ENCODE assay signal across 8 cellular contexts in genomic region chr19:52821206-52821960, GRCh38. TPM values are rescaled to one million over a fixed set of nuclear protein-coding genes. Genes with fewer than 3 reads are reported as not detected.
A peak's percentile ranks its signal among the peaks of the same experiment; 100 is the strongest.
DNase-seq lines count a peak whose midpoint lies in the region; ATAC-seq, FAIRE-seq and TF ChIP-seq lines count a peak whose summit lies in the region.
"Not testable (repeated sequence)": the region's sequence is repeated elsewhere in the genome, so short reads cannot be mapped to it uniquely, and the experiment has no call there.

Gene ZNF28 (minus strand): TSS chr19:52821633. CDS start chr19:52817958, 3,675 bp downstream.

- peaks cover 11% of the 10 kb centered on the region for H3K36me3 Mint-ChIP-seq in chondrocyte (ENCODE audit: low read depth)

- not testable (repeated sequence) for H3K36me3 ChIP-seq in A673 (ENCODE audit: insufficient read depth, low read length, poor library complexity, severe bottlenecking); keratinocyte (ENCODE audit: control insufficient read depth in 2 of 2, extremely low read depth in 1 of 2, insufficient read depth in 2 of 2, low read length in 2 of 2); smooth muscle cell (ENCODE audit: low read depth)

- H3K27ac ChIP-seq in A673 (ENCODE audit: low read depth, low read length, poor library complexity, severe bottlenecking) (peak within 1 kb of the TSS; percentile 37), keratinocyte (ENCODE audit: control insufficient read depth, insufficient read depth, low read length) (peak within 1 kb of the TSS; percentile 47)
- not testable (repeated sequence) for H3K27ac ChIP-seq in smooth muscle cell (ENCODE audit: low read depth)

- intact Hi-C loops in A673 (cut with micrococcal nuclease; ENCODE audit: unreplicated experiment): not testable (repeated sequence)

- POLR2A ChIA-PET in A673 (lab: Charles Lee; ENCODE audit: low non-redundant PET): not testable (repeated sequence)

- CTCF ChIA-PET in A673 (lab: Charles Lee): not testable (repeated sequence)

- not testable (repeated sequence) for H3K27me3 Mint-ChIP-seq in chondrocyte (ENCODE audit: low read depth)

- not testable (repeated sequence) for H3K9me3 Mint-ChIP-seq in chondrocyte (ENCODE audit: low read depth)

- H3K79me2 ChIP-seq in keratinocyte (ENCODE audit: control insufficient read depth, insufficient read depth, low read length); smooth muscle cell (ENCODE audit: low read depth): not testable (repeated sequence)

- H3F3A ChIP-seq in smooth muscle cell (ENCODE audit: low read depth): not testable (repeated sequence)

- FAIRE-seq in keratinocyte (lab: Jason Lieb, UNC): peak; percentile 86

- peak within 1 kb of the TSS; percentile 54 for H3K4me3 ChIP-seq in A673 (ENCODE audit: low read depth, low read length, poor library complexity, severe bottlenecking)
- H3K4me3 ChIP-seq in keratinocyte (ENCODE audit: control insufficient read depth in 2 of 3, extremely low read depth in 1 of 3, insufficient read depth in 2 of 3, low read depth in 1 of 3, low read length in 3 of 3): peak within 1 kb of the TSS; percentile 67 to 80 (median 72)
- peak within 1 kb of the TSS; percentile 84 for H3K4me3 ChIP-seq in smooth muscle cell

- BruUV-seq in A673 (replicated peaks; lab: Mats Ljungman, UMichigan): TSS peak; percentile 44

- H3K4me2 ChIP-seq in keratinocyte (ENCODE audit: control insufficient read depth, extremely low read depth, insufficient read depth, low read depth, low read length): peak within 1 kb of the TSS; percentile 73
- peak within 1 kb of the TSS; percentile 93 for H3K4me2 ChIP-seq in smooth muscle cell

- 5% methylated on average over 28 of the region's 44 CpGs for WGBS in smooth muscle cell (ENCODE audit: low lambda C conversion rate)

- dilution Hi-C loops in keratinocyte (cut with MboI; ENCODE audit: extremely low pct_ligation_motif_present, low sequenced_read_pairs): not testable (repeated sequence)

- peaks cover 10% of the 10 kb centered on the region for H3K4me1 Mint-ChIP-seq in chondrocyte (ENCODE audit: low read depth)

- H2AFZ ChIP-seq in keratinocyte (ENCODE audit: control insufficient read depth, low read length) (peak within 1 kb of the TSS; percentile 70), smooth muscle cell (ENCODE audit: low read depth) (peak within 1 kb of the TSS; percentile 79)

- peak; percentile 54 for DNase-seq in A673 (ENCODE audit: low spot score)
- peak; percentile 7 for DNase-seq in NCI-H2196 treated with DMSO at 0.1 percent for 48 hours (lab: John Stamatoyannopoulos, UW; ENCODE audit: unreplicated experiment)
- DNase-seq in activated CD4-positive, alpha-beta T cell treated with anti-CD3 and anti-CD28 coated beads for 48 hours: peak; percentile 74
- not testable (repeated sequence) for DNase-seq in chondrocyte (ENCODE audit: low spot score); keratinocyte (ENCODE audit: low read depth, low spot score)
- DNase-seq in smooth muscle cell (lab: John Stamatoyannopoulos, UW; ENCODE audit: unreplicated experiment): peak; percentile 14

- not testable (repeated sequence) for H4K20me1 ChIP-seq in keratinocyte (ENCODE audit: control insufficient read depth, extremely low read depth, insufficient read depth, low read length); smooth muscle cell (ENCODE audit: low read depth)

- H3K4me1 ChIP-seq in A673 (ENCODE audit: insufficient read depth, low read length, poor library complexity, severe bottlenecking); keratinocyte (ENCODE audit: control insufficient read depth, extremely low read depth, insufficient read depth, low read length); smooth muscle cell (ENCODE audit: low read depth): not testable (repeated sequence)

- peak within 1 kb of the TSS; percentile 86 for H3K27ac Mint-ChIP-seq in chondrocyte (ENCODE audit: unreplicated experiment)

- not testable (repeated sequence) for H3K9me1 ChIP-seq in keratinocyte (ENCODE audit: control insufficient read depth, extremely low read depth, insufficient read depth, low read length)

- peak within 1 kb of the TSS; percentile 93 for H3K4me3 Mint-ChIP-seq in chondrocyte (ENCODE audit: unreplicated experiment)

- not testable (repeated sequence) for H3K27me3 ChIP-seq in A673 (replicated peaks; ENCODE audit: insufficient read depth, low read depth, low read length, poor library complexity); keratinocyte (ENCODE audit: control insufficient read depth, extremely low read depth, insufficient read depth, low read length); smooth muscle cell (ENCODE audit: low read depth)

- H3K9me3 ChIP-seq in A673 (ENCODE audit: low read depth, low read length, poor library complexity, severe bottlenecking); keratinocyte (ENCODE audit: control insufficient read depth, low read depth, low read length); smooth muscle cell (replicated peaks; ENCODE audit: low read depth): not testable (repeated sequence)

- TF ChIP-seq CTCF in A673 (conservative IDR thresholded peaks at IDR 0.05; ENCODE audit: low read depth, low read length); keratinocyte (optimal IDR thresholded peaks at IDR 0.05 in 1 of 3, IDR thresholded peaks at IDR 0.05 in 1 of 3, conservative IDR thresholded peaks at IDR 0.05 in 1 of 3; ENCODE audit: extremely low read depth in 1 of 3, insufficient read depth in 2 of 3, low read length in 3 of 3); smooth muscle cell (IDR thresholded peaks at IDR 0.05; ENCODE audit: borderline replicate concordance, insufficient read depth, poor library complexity, severe bottlenecking): not testable (repeated sequence)
- TF ChIP-seq CTCF in chondrocyte (IDR thresholded peaks at IDR 0.05): peak; percentile 11

- peak; percentile 94 for ATAC-seq in GM18907 (IDR thresholded peaks at IDR 0.05; ENCODE audit: unreplicated experiment)
- ATAC-seq in HG03097 (IDR thresholded peaks at IDR 0.05; ENCODE audit: low FRiP score, unreplicated experiment): peak; percentile 94

- H3K9ac ChIP-seq in keratinocyte (ENCODE audit: control insufficient read depth, extremely low read depth, insufficient read depth, low read length) (peak within 1 kb of the TSS; percentile 75), smooth muscle cell (ENCODE audit: low read depth) (peak within 1 kb of the TSS; percentile 76)

RNA-seq across cellular contexts. Expression of gene ZNF28, which starts in this region (rescaled TPM):
- 10.1 and 10.9 TPM in 2 replicates for total RNA-seq in A673 (2021)
- 13.9 to 17.4 TPM (median 16.7 TPM) in 3 replicates for total RNA-seq in chondrocyte
- polyA plus RNA-seq in keratinocyte: 10.9 to 20.8 TPM (median 15.1 TPM) in 3 replicates
- 2.9 TPM for polyA plus RNA-seq in keratinocyte (2011; ENCODE audit: low read depth)
- 6.8 and 27.1 TPM in 2 replicates for polyA plus RNA-seq in keratinocyte (2011; cell fraction: cytosol; rRNA removed)
- polyA plus RNA-seq in keratinocyte (2011; cell fraction: nucleus; rRNA removed): 10.4 and 12.6 TPM in 2 replicates
- polyA plus RNA-seq in keratinocyte (2012; ENCODE audit: low replicate concordance): 10.1 and 10.9 TPM in 2 replicates
- polyA minus RNA-seq in keratinocyte: 7.5 to 23.7 TPM (median 19.7 TPM) in 3 replicates
- polyA minus RNA-seq in keratinocyte (2011; cell fraction: cytosol; rRNA and poly(A)+ RNA removed): 11.3 TPM
- 11.3 and 19.2 TPM in 2 replicates for polyA minus RNA-seq in keratinocyte (2011; cell fraction: nucleus; rRNA and poly(A)+ RNA removed)
- total RNA-seq in smooth muscle cell: 15.6 TPM in 2 replicates
- 10.7 and 14.3 TPM in 2 replicates for polyA plus RNA-seq in smooth muscle cell
